Comparison of ENCODE assay signal across 7 cellular contexts in the genomic region with DNA sequence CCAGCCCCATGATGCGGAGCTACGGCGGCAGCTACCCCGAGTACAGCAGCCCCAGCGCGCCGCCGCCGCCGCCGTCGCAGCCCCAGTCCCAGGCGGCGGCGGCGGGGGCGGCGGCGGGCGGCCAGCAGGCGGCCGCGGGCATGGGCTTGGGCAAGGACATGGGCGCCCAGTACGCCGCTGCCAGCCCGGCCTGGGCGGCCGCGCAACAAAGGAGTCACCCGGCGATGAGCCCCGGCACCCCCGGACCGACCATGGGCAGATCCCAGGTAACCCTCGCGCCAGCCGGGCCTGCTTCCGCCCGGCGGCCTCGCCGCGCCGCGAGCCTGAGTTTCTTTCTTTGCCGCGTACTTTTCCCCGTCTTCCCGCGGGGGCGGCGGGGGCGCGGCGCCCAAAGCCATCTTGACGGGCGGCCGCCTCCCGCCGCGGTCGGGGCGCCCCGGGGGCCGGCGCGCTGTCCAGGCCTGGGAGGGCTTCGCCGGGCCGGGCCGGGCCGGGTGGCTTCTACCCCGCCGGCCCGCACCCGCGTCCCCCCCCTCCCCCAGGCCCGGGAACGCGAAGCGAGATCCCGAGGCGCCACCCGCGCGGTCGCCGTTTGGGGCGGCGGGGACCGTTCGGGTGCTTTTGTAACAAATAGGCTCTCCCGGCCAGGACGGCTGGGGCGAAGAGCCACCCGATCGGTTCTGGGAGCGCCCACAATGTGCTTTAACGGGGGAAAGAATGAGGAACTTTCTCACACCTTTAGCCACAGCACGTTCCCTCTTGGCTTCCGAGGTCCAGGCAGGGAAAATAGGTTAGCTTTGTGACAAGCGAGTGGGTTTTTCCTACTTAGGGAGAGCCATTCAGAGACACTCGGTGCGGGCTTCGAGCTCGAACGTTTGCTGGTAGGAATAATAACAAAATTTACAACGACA. TPM values are rescaled to one million over a fixed set of nuclear protein-coding genes. Genes with fewer than 3 reads are reported as not detected.
DNase-seq lines count a peak whose midpoint lies in the region; ATAC-seq and TF ChIP-seq lines count a peak whose summit lies in the region.

No MANE protein-coding gene starts in this region.

- no peaks in the 10 kb centered on the region for H3K27me3 ChIP-seq in lung (ENCODE audit: control insufficient read depth, insufficient read depth)

- peak; percentile 33 for DNase-seq in activated CD4-positive, alpha-beta T cell treated with anti-CD3 and anti-CD28 coated beads for 1 hour
- DNase-seq in coronary artery (ENCODE audit: low spot score) (no peak), lung (ENCODE audit: low spot score) (peak; percentile 46), mesenteric fat pad (ENCODE audit: low spot score) (no peak)
- DNase-seq in stimulated activated CD4-positive, alpha-beta T cell treated with anti-CD3 and anti-CD28 coated beads, TNF-alpha, amount 100 ng/mL, for 4 hours (ENCODE audit: low read depth in 3 of 3) = peak; percentile 41 to 60 (median 43)

- peaks cover 3 to 4% of the 10 kb centered on the region in 2 donors for H3K4me1 ChIP-seq in lung (ENCODE audit: control insufficient read depth in 2 of 2, insufficient read depth in 2 of 2, low read length in 2 of 2)

- peak overlapping the region; percentile 96 to 99 for H3K27ac ChIP-seq in coronary artery
- peak overlapping the region; percentile 100 for H3K27ac ChIP-seq in lung (ENCODE audit: low read depth in 1 of 2, low read length in 1 of 2)

- peak; percentile 21 for ATAC-seq in GM18498 (IDR thresholded peaks at IDR 0.05; ENCODE audit: unreplicated experiment)
- ATAC-seq in lung (ENCODE audit: insufficient read depth, low FRiP score) = peak; percentile 28

- peak; percentile 20; the same call in 1 of the 2 replicates for TF ChIP-seq CTCF in LNCAP (IDR thresholded peaks at IDR 0.05)
- no peak for TF ChIP-seq CTCF in coronary artery (IDR thresholded peaks at IDR 0.05)
- no peak for TF ChIP-seq CTCF in lung (IDR thresholded peaks at IDR 0.05; ENCODE audit: control extremely low read depth, extremely low read depth)

- H3K36me3 ChIP-seq in lung (ENCODE audit: control insufficient read depth in 2 of 2, insufficient read depth in 2 of 2, low read length in 2 of 2) = peaks cover 0 to 1% of the 10 kb centered on the region in 2 donors

- WGBS in lung, 2 donors = 1% methylated on average over 61 to 109 of the region's 109 CpGs

- H3K4me3 ChIP-seq in coronary artery (peak overlapping the region; percentile 86), lung (peak overlapping the region; percentile 98)

- no peaks in the 10 kb centered on the region for H3K9me3 ChIP-seq in lung (ENCODE audit: control insufficient read depth in 2 of 2, insufficient read depth in 1 of 2, low read length in 1 of 2)

RNA-seq across cellular contexts. Expression of a gene that starts 2.3 kb away (rescaled TPM):
- total RNA-seq in lung (100 to 1,000 TPM in 1 of 2 donors, 10 to 100 TPM in 1; 82.0 to 239 TPM), mesenteric fat pad (87.4 TPM)
- 10 to 100 TPM; 10.5 to 19.7 TPM for polyA plus RNA-seq in lung

Comparison
In these comparisons a context has a peak if more than half of its experiments do, and no peak if none do; other contexts are left out.
1. DNase-seq: peak in activated CD4-positive, alpha-beta T cell treated with anti-CD3 and anti-CD28 coated beads for 1 hour (single experiment), lung (single experiment) and stimulated activated CD4-positive, alpha-beta T cell treated with anti-CD3 and anti-CD28 coated beads, TNF-alpha, amount 100 ng/mL, for 4 hours (3 of 3); none in coronary artery (single experiment) and mesenteric fat pad (single experiment).